8 cellular contexts compared by ENCODE assay signal in the genomic region with DNA sequence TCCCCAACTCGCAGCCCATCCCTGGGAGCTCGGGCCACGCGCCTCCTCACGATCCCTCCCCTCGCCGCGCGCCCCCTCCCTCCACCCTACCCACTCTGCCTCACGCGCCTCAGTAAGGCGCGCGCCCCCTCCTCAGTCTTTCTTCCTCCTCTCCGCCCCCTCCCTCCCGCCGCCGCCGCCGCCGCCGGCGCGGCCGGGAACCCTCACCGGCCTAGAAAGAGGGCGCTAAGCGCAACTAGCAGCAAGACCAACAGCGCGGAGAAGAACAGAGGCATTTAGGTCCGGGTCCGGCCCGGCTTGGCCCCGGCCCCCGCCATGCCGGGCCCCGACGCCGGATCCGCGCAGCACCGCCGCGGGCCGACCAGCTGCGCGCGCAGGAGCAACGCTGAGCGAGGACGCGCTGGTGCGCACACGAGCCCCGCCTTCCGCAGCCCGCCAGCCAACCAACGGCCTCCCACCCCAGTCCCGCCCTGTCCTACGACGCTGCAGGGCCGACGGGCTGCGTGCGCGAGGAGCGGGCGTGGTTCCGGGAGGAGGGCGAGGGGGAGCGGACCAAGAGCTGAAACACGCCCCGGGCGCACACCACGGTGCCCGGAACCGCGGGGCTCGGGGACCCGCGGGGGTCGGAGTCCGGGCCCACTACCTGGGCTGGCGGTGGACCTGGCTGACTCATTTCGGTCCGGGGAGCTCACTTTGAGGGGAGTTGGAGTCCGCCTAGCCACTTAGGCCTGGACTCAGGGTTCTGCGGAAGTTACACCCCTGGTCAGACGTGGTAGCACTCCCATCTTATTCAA. TPM values are rescaled to one million over a fixed set of nuclear protein-coding genes. Genes with fewer than 3 reads are reported as not detected.
DNase-seq lines count a peak whose midpoint lies in the region; ATAC-seq and TF ChIP-seq lines count a peak whose summit lies in the region.

Gene BLTP2 (minus strand): TSS at position 377 of the 794 bp plus-strand sequence. CDS start 102 bp downstream, at position 275.

- dilution Hi-C loops in mammary epithelial cell (cut with HindIII; ENCODE audit: low sequenced_read_pairs) = no loop called here

- CTCF ChIA-PET in A673 (lab: Charles Lee) (interaction anchor here (0.6 kb wide), 2 partner anchors 20 to 301 kb away, joined by 3 to 10 read pairs; no protein-coding TSS in a partner anchor), mammary epithelial cell (lab: Charles Lee; ENCODE audit: low non-redundant PET) (interaction anchor here (0.6 to 0.9 kb wide), 3 partner anchors 32 to 308 kb away, joined by 3 to 13 read pairs (median 4); no protein-coding TSS in a partner anchor)

- DNase-seq in A673 (ENCODE audit: low spot score) = peak; percentile 98
- DNase-seq in NCI-H2227 (lab: John Stamatoyannopoulos, UW; ENCODE audit: unreplicated experiment) = peak; percentile 95
- DNase-seq in mammary epithelial cell = peak; percentile 93
- peak; percentile 99 for DNase-seq in iPS-NIHi7 (ENCODE audit: extremely low spot score)
- DNase-seq in smooth muscle cell (lab: John Stamatoyannopoulos, UW; ENCODE audit: unreplicated experiment) = peak; percentile 77

- in situ Hi-C loops in mammary epithelial cell (cut with MboI; ENCODE audit: low sequenced_read_pairs in 2 of 2) = loop anchor here in 1 of 2 donors (10.0 kb wide), 1 partner anchor 60 kb away; no protein-coding TSS in a partner anchor

- 0% methylated on average over 4 of the region's 89 CpGs for WGBS in mammary epithelial cell (ENCODE audit: low coverage, missing lambda C conversion rate)
- WGBS in smooth muscle cell (ENCODE audit: low lambda C conversion rate) = 3% methylated on average over 28 of the region's 89 CpGs

- H3K4me3 ChIP-seq in A673 (ENCODE audit: low read depth, low read length, poor library complexity, severe bottlenecking) (peak within 1 kb of the TSS; percentile 97), WI38 (ENCODE audit: low read depth, low read length) (peak within 1 kb of the TSS; percentile 92), mammary epithelial cell (replicated peaks in 1 of 3; ENCODE audit: insufficient read depth in 1 of 3, low read depth in 2 of 3, low read length in 3 of 3) (peak within 1 kb of the TSS; percentile 73 to 91 (median 76)), smooth muscle cell (peak within 1 kb of the TSS; percentile 85)

- H3K9me3 ChIP-seq in A673 (ENCODE audit: low read depth, low read length, poor library complexity, severe bottlenecking) = no peaks in the 10 kb centered on the region
- H3K9me3 ChIP-seq in mammary epithelial cell (replicated peaks; ENCODE audit: insufficient read depth, low read length) = no peaks in the 10 kb centered on the region
- no peaks in the 10 kb centered on the region for H3K9me3 ChIP-seq in smooth muscle cell (replicated peaks; ENCODE audit: low read depth)

- H3K27me3 ChIP-seq in A673 (replicated peaks; ENCODE audit: insufficient read depth, low read depth, low read length, poor library complexity) = no peaks in the 10 kb centered on the region
- no peaks in the 10 kb centered on the region for H3K27me3 ChIP-seq in mammary epithelial cell (ENCODE audit: insufficient read depth, low read length)
- H3K27me3 ChIP-seq in smooth muscle cell (ENCODE audit: low read depth) = no peaks in the 10 kb centered on the region

- H3K4me2 ChIP-seq in mammary epithelial cell (ENCODE audit: insufficient read depth, low read depth, low read length) (peak within 1 kb of the TSS; percentile 85), smooth muscle cell (peak within 1 kb of the TSS; percentile 92)

- H4K20me1 ChIP-seq in mammary epithelial cell (ENCODE audit: insufficient read depth, low read length) (no peaks in the 10 kb centered on the region), smooth muscle cell (ENCODE audit: low read depth) (peaks cover 10% of the 10 kb centered on the region)

- POLR2A ChIA-PET in A673 (lab: Charles Lee; ENCODE audit: low non-redundant PET) = no interaction called here

- intact Hi-C loops in A673 (cut with micrococcal nuclease; ENCODE audit: unreplicated experiment) = no loop called here
- intact Hi-C loops in mammary epithelial cell (cut with micrococcal nuclease) = loop anchor here (2.0 to 10.0 kb wide), 2 partner anchors 18 to 260 kb away; partner anchors contain the start of genes DHRS13 and SUPT6H

- peaks cover 19% of the 10 kb centered on the region for H3F3A ChIP-seq in smooth muscle cell (ENCODE audit: low read depth)

- peaks cover 50% of the 10 kb centered on the region for H3K79me2 ChIP-seq in mammary epithelial cell (ENCODE audit: insufficient read depth, low read length)
- peaks cover 26% of the 10 kb centered on the region for H3K79me2 ChIP-seq in smooth muscle cell (ENCODE audit: low read depth)

- H2AFZ ChIP-seq in mammary epithelial cell (ENCODE audit: low read depth, low read length) (peak within 1 kb of the TSS; percentile 85), smooth muscle cell (ENCODE audit: low read depth) (peak within 1 kb of the TSS; percentile 71)

- H3K4me1 ChIP-seq in A673 (ENCODE audit: insufficient read depth, low read length, poor library complexity, severe bottlenecking) (peaks cover 18% of the 10 kb centered on the region), mammary epithelial cell (ENCODE audit: insufficient read depth, low read length) (peaks cover 17% of the 10 kb centered on the region), smooth muscle cell (ENCODE audit: low read depth) (peaks cover 7% of the 10 kb centered on the region)

- ATAC-seq in GM18870 (IDR thresholded peaks at IDR 0.05; ENCODE audit: unreplicated experiment) (peak; percentile 61), HG03108 (IDR thresholded peaks at IDR 0.05; ENCODE audit: unreplicated experiment) (peak; percentile 84)

- H3K27ac ChIP-seq in A673 (ENCODE audit: low read depth, low read length, poor library complexity, severe bottlenecking) (peak within 1 kb of the TSS; percentile 93), mammary epithelial cell (ENCODE audit: insufficient read depth, low read depth, low read length) (peak within 1 kb of the TSS; percentile 73), smooth muscle cell (ENCODE audit: low read depth) (peak within 1 kb of the TSS; percentile 44)

- H3K36me3 ChIP-seq in A673 (ENCODE audit: insufficient read depth, low read length, poor library complexity, severe bottlenecking) = peaks cover 43% of the 10 kb centered on the region
- H3K36me3 ChIP-seq in mammary epithelial cell (ENCODE audit: insufficient read depth, low read length) = peaks cover 17% of the 10 kb centered on the region
- peaks cover 6% of the 10 kb centered on the region for H3K36me3 ChIP-seq in smooth muscle cell (ENCODE audit: low read depth)

- H3K9ac ChIP-seq in mammary epithelial cell (ENCODE audit: insufficient read depth, low read length) (peak within 1 kb of the TSS; percentile 77), smooth muscle cell (ENCODE audit: low read depth) (peak within 1 kb of the TSS; percentile 73)

- TF ChIP-seq CTCF in A673 (conservative IDR thresholded peaks at IDR 0.05; ENCODE audit: low read depth, low read length) (no peak), WI38 (IDR thresholded peaks at IDR 0.05; ENCODE audit: low read depth, low read length) (no peak), mammary epithelial cell (conservative IDR thresholded peaks at IDR 0.05 in 1 of 2, IDR thresholded peaks at IDR 0.05 in 1 of 2; ENCODE audit: extremely low read depth in 1 of 2, insufficient read depth in 1 of 2, low read depth in 1 of 2, low read length in 2 of 2) (no peak), smooth muscle cell (IDR thresholded peaks at IDR 0.05; ENCODE audit: borderline replicate concordance, insufficient read depth, poor library complexity, severe bottlenecking) (no peak)

- BruUV-seq in A673 (replicated peaks; lab: Mats Ljungman, UMichigan) (no TSS peak), mammary epithelial cell (replicated peaks; lab: Mats Ljungman, UMichigan) (no TSS peak)

RNA-seq across cellular contexts. Expression of gene BLTP2, which starts in this region (rescaled TPM):
- total RNA-seq in A673 (2021) (176 and 198 TPM in 2 replicates), mammary epithelial cell (100 to 1,000 TPM; 117 to 124 TPM), smooth muscle cell (63.5 and 93.3 TPM in 2 replicates)
- polyA plus RNA-seq in mammary epithelial cell (101 TPM), smooth muscle cell (35.1 and 37.1 TPM in 2 replicates)
- 262 TPM for polyA minus RNA-seq in mammary epithelial cell

Comparison
In these comparisons a context has a peak if more than half of its experiments do, and no peak if none do; other contexts are left out.
1. Peak in every context shown above with its lines: DNase-seq, ATAC-seq, H3K4me3 ChIP-seq and H3K27ac ChIP-seq.